ENCODE assay signal across 15 cellular contexts in genomic region chr14:102484316-102484715, GRCh38. TPM values are rescaled to one million over a fixed set of nuclear protein-coding genes. Genes with fewer than 3 reads are reported as not detected.
A peak's percentile ranks its signal among the peaks of the same experiment; 100 is the strongest.
DNase-seq lines count a peak whose midpoint lies in the region; ATAC-seq and TF ChIP-seq lines count a peak whose summit lies in the region.
"Had no signal": no experiment of that assay in that cellular context is flagged by ENCODE, and none has a peak within 500 bp of the region (broad histone marks: within the 10 kb centered on the region; RNA-seq: fewer than 3 reads in every experiment).

No MANE protein-coding gene starts in this region.

- intact Hi-C loops in Calu3 (cut with micrococcal nuclease; ENCODE audit: unreplicated experiment): no loop called here
- intact Hi-C loops in mucosa of descending colon (cut with DNase I, micrococcal nuclease): no loop called here
- intact Hi-C loops in gastrocnemius medialis (cut with DNase I; ENCODE audit: low total_unique reads): no loop called here
- intact Hi-C loops in OCI-LY7 (cut with micrococcal nuclease; ENCODE audit: unreplicated experiment): no loop called here

- peaks cover 6% of the 10 kb centered on the region for H3K9me3 Mint-ChIP-seq in Calu3 (ENCODE audit: low read depth, unreplicated experiment)
- H3K9me3 Mint-ChIP-seq: H9 had no signal

- DNase-seq in Calu3 (no peak), RWPE1 (ENCODE audit: low spot score) (no peak), mucosa of descending colon (peak in 2 of 3 donors; percentile 9 to 29), gastrocnemius medialis (no peak), globus pallidus (ENCODE audit: low spot score) (no peak), OCI-LY7 (ENCODE audit: low spot score) (no peak), inferior parietal cortex (ENCODE audit: extremely low spot score) (no peak)
- DNase-seq: C1 segment of cervical spinal cord; CD4-positive, alpha-beta T cell; DMS79; GOT3; H9; IMR-90 had no signal

- no peaks in the 10 kb centered on the region for H3K79me2 ChIP-seq in OCI-LY7 (ENCODE audit: insufficient read depth, low read depth, low read length)

- no peak for TF ChIP-seq POLR2A in gastrocnemius medialis (IDR thresholded peaks at IDR 0.05)

- H3K36me3 Mint-ChIP-seq in Calu3 (ENCODE audit: insufficient read depth, unreplicated experiment): peaks cover 10% of the 10 kb centered on the region

- no peak overlapping the region for H3K4me2 ChIP-seq in OCI-LY7 (ENCODE audit: low read length)

- H3K27me3 ChIP-seq in gastrocnemius medialis: no peaks in the 10 kb centered on the region

- H3K4me3 Mint-ChIP-seq in Calu3 (ENCODE audit: low read depth, unreplicated experiment): no peak overlapping the region
- H3K4me3 Mint-ChIP-seq: B cell; CD4-positive, alpha-beta T cell; H9 had no signal

- no peaks in the 10 kb centered on the region for H3K36me3 ChIP-seq in mucosa of descending colon (ENCODE audit: low read depth)
- no peaks in the 10 kb centered on the region for H3K36me3 ChIP-seq in gastrocnemius medialis
- H3K36me3 ChIP-seq in OCI-LY7 (ENCODE audit: insufficient read depth, low read length): no peaks in the 10 kb centered on the region

- POLR2A ChIA-PET in RWPE1 (lab: Yijun Ruan, JAX; ENCODE audit: low non-redundant PET) (no interaction called here), OCI-LY7 (lab: Charles Lee) (no interaction called here)

- BruUV-seq in Calu3 (replicated peaks; lab: Mats Ljungman, UMichigan) (no TSS peak), OCI-LY7 (replicated peaks; lab: Mats Ljungman, UMichigan) (no TSS peak)

- peaks cover 12% of the 10 kb centered on the region for H3K4me1 Mint-ChIP-seq in Calu3 (ENCODE audit: low read depth, unreplicated experiment)
- H3K4me1 Mint-ChIP-seq: B cell had no signal

- H3K9me2 ChIP-seq in OCI-LY7 (ENCODE audit: insufficient read depth, low read length): no peaks in the 10 kb centered on the region

- H3K27ac Mint-ChIP-seq in Calu3 (ENCODE audit: unreplicated experiment): peak overlapping the region; percentile 13
- H3K27ac Mint-ChIP-seq: B cell; CD4-positive, alpha-beta T cell had no signal

- in situ Hi-C loops in gastrocnemius medialis (cut with MboI; ENCODE audit: low sequenced_read_pairs in 4 of 4): no loop called here

- CTCF ChIA-PET in Calu3 (lab: Charles Lee) (interaction anchor here (1.5 kb wide), 1 partner anchor 12 kb away, joined by 3 read pairs; no protein-coding TSS in a partner anchor), RWPE1 (lab: Yijun Ruan, JAX) (no interaction called here), OCI-LY7 (lab: Charles Lee; ENCODE audit: unreplicated experiment) (no interaction called here)

- no peaks in the 10 kb centered on the region for H3K27me3 Mint-ChIP-seq in Calu3 (ENCODE audit: unreplicated experiment)
- H3K27me3 Mint-ChIP-seq: B cell; CD4-positive, alpha-beta T cell had no signal

- no peaks in the 10 kb centered on the region for H3K9me3 ChIP-seq in mucosa of descending colon
- no peaks in the 10 kb centered on the region for H3K9me3 ChIP-seq in gastrocnemius medialis
- no peaks in the 10 kb centered on the region for H3K9me3 ChIP-seq in OCI-LY7 (ENCODE audit: low read length)

- no peak overlapping the region for H3K4me3 ChIP-seq in mucosa of descending colon
- H3K4me3 ChIP-seq in gastrocnemius medialis: no peak overlapping the region
- no peak overlapping the region for H3K4me3 ChIP-seq in OCI-LY7 (ENCODE audit: low read depth, low read length, poor library complexity, severe bottlenecking)
- H3K4me3 ChIP-seq: GM12878 had no signal

- H2AFZ ChIP-seq in OCI-LY7 (ENCODE audit: low read length): no peak overlapping the region

- H3K27ac ChIP-seq in RWPE1: peak overlapping the region; percentile 33; the same call in 1 of the 2 replicates
- H3K27ac ChIP-seq in gastrocnemius medialis: peak overlapping the region; percentile 75 to 87 (median 83)
- H3K27ac ChIP-seq in OCI-LY7 (ENCODE audit: low read depth, low read length, poor library complexity, severe bottlenecking): no peak overlapping the region

- TF ChIP-seq CTCF in Calu3 (IDR thresholded peaks at IDR 0.05; ENCODE audit: unreplicated experiment) (no peak), RWPE1 (conservative IDR thresholded peaks at IDR 0.05; ENCODE audit: low read depth) (no peak), mucosa of descending colon (IDR thresholded peaks at IDR 0.05) (no peak), gastrocnemius medialis (IDR thresholded peaks at IDR 0.05 in 4 of 5, conservative IDR thresholded peaks at IDR 0.05 in 1 of 5) (no peak), OCI-LY7 (conservative IDR thresholded peaks at IDR 0.05; ENCODE audit: low read length) (no peak)

- H4K20me1 ChIP-seq in OCI-LY7 (ENCODE audit: insufficient read depth, low read length): no peaks in the 10 kb centered on the region

- H3K4me1 ChIP-seq in mucosa of descending colon (ENCODE audit: low read depth) (peaks cover 7% of the 10 kb centered on the region), gastrocnemius medialis (peaks cover 29 to 38% of the 10 kb centered on the region in 2 donors), OCI-LY7 (ENCODE audit: insufficient read depth, low read length, poor library complexity, severe bottlenecking) (no peaks in the 10 kb centered on the region)

- ATAC-seq in mucosa of descending colon (no peak), gastrocnemius medialis (no peak)
- ATAC-seq: GM12878 had no signal

RNA-seq across cellular contexts. Expression of gene ANKRD9, which starts 25.3 kb away (rescaled TPM):
- total RNA-seq in Calu3 (2022) (23.3 and 23.8 TPM in 2 replicates), mucosa of descending colon (100 to 1,000 TPM in 1 of 3 donors, 10 to 100 TPM in 2; 75.6 to 100 (median 84.7) TPM), gastrocnemius medialis (100 to 1,000 TPM; 155 to 450 (median 216) TPM), OCI-LY7 (2022) (1.5 and 1.9 TPM in 2 replicates)
- total RNA-seq in OCI-LY7 (2014; rRNA removed; shearing (Covaris generic)): 1.1 and 1.2 TPM in 2 replicates

Comparison
In these comparisons a context has a peak if more than half of its experiments do, and no peak if none do; other contexts are left out.
1. DNase-seq: peak in mucosa of descending colon (2 of 3); none in Calu3 (single experiment), RWPE1 (single experiment), gastrocnemius medialis (0 of 2), globus pallidus (single experiment), OCI-LY7 (single experiment) and inferior parietal cortex (single experiment).